Comparison of ENCODE assay signal across 1 cellular context in the genomic region with DNA sequence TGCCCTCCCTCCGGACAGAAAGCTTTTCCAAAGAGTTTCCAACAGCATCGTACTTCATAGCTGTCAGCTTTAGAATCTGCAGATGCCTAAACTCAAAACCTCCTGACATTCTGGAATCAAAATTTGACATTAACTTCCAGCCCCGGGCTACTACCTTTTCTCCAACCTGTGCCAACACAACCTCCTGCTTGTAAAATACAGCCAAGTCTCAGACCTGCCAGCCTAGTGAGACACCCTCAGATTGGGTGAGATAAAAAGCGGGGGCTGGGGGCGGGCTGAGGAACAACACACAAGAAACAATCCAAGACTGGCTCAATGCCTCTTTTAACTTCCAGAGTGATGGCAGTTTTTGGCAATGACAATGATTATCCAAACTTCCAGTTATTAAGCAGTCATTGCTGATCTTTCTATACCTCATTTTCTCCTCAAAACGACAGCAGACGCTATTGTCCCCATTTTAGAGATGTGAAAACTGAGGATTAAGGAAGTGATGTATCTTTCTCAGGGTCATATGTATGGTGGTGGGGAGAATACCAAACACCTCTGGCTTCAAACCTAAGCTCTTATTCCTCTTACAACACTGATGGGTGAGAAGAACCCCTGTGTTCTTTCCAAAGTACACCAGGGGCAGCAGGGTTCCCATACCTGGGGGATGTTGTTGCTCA.
TF ChIP-seq lines count a peak whose summit lies in the region.

No MANE protein-coding gene starts in this region.

TF ChIP-seq in K562, 482 proteins besides CTCF, POLR2A, EP300 and RAD21:
- TF ChIP-seq RBM25 (IDR thresholded peaks at IDR 0.05; ENCODE audit: low read depth, low read length, severe bottlenecking) (peak; percentile 57), KAT2B (IDR thresholded peaks at IDR 0.05; ENCODE audit: low read depth, low read length) (no peak)
